In genomic region chr6:31972709-31973350, GRCh38 we compare ENCODE assay signal across 6 cellular contexts. TPM values are rescaled to one million over a fixed set of nuclear protein-coding genes. Genes with fewer than 3 reads are reported as not detected.
DNase-seq lines count a peak whose midpoint lies in the region; ATAC-seq, FAIRE-seq and TF ChIP-seq lines count a peak whose summit lies in the region.

No MANE protein-coding gene starts in this region.

- DNase-seq in CD1c-positive myeloid dendritic cell (ENCODE audit: extremely low spot score) = peak; percentile 11
- peak; percentile 42 for DNase-seq in RPMI7951 (ENCODE audit: low read depth)
- peak; percentile 42 to 53 for DNase-seq in frontal cortex (ENCODE audit: low spot score in 2 of 2)
- DNase-seq in thyroid gland = no peak
- no peak for DNase-seq in SHP77 treated with DMSO at 0.1 percent for 48 hours (lab: John Stamatoyannopoulos, UW)

- WGBS in thyroid gland, 2 donors = 13 to 14% methylated on average over 11 of the region's 19 CpGs

- no peak for ATAC-seq in HG03439 (IDR thresholded peaks at IDR 0.05; ENCODE audit: unreplicated experiment)

- TF ChIP-seq POLR2A in thyroid gland (IDR thresholded peaks at IDR 0.05) = no peak

- peaks cover 22 to 23% of the 10 kb centered on the region in 2 donors for H3K36me3 ChIP-seq in thyroid gland

- no peaks in the 10 kb centered on the region for H3K9me3 ChIP-seq in thyroid gland

- no peak for FAIRE-seq in frontal cortex (lab: Jason Lieb, UNC)

- H3K27me3 ChIP-seq in thyroid gland = no peaks in the 10 kb centered on the region

- H3K27ac ChIP-seq in thyroid gland = peak overlapping the region; percentile 93 to 97 (median 97)

- intact Hi-C loops in thyroid gland (cut with DNase I) = no loop called here

- peaks cover 12 to 18% of the 10 kb centered on the region in 2 donors for H3K4me1 ChIP-seq in thyroid gland

- TF ChIP-seq CTCF in thyroid gland (IDR thresholded peaks at IDR 0.05) = no peak

- H3K4me3 ChIP-seq in thyroid gland (replicated peaks in 1 of 3) = peak overlapping the region; percentile 38 to 91 (median 87)

RNA-seq across cellular contexts. Expression of gene DXO, which starts 0.9 kb away (rescaled TPM):
- 21.0 and 27.8 TPM in 2 replicates for total RNA-seq in RPMI7951 (2014; rRNA removed; shearing (Covaris generic))
- 7.3 TPM for total RNA-seq in frontal cortex
- total RNA-seq in thyroid gland = 10 to 100 TPM; 21.3 to 36.4 (median 33.9) TPM

RNA-seq across cellular contexts. Expression of gene C4A, which starts 9.0 kb away (rescaled TPM):
- total RNA-seq in RPMI7951 (2014; rRNA removed; shearing (Covaris generic)) = 0.96 and 1.3 TPM in 2 replicates
- total RNA-seq in frontal cortex (10.6 TPM), thyroid gland (100 to 1,000 TPM; 181 to 401 (median 227) TPM)

RNA-seq across cellular contexts. Expression of gene SKIC2, which starts 13.9 kb away (rescaled TPM):
- total RNA-seq in RPMI7951 (2014; rRNA removed; shearing (Covaris generic)) = 30.4 and 36.5 TPM in 2 replicates
- total RNA-seq in frontal cortex = 30.2 TPM
- 10 to 100 TPM; 35.1 to 47.1 (median 39.4) TPM for total RNA-seq in thyroid gland

RNA-seq across cellular contexts. Expression of gene NELFE, which starts 14.1 kb away (rescaled TPM):
- total RNA-seq in RPMI7951 (2014; rRNA removed; shearing (Covaris generic)) = 235 and 246 TPM in 2 replicates
- total RNA-seq in frontal cortex (45.7 TPM), thyroid gland (100 to 1,000 TPM in 3 of 4 donors, 10 to 100 TPM in 1; 83.2 to 114 (median 106) TPM)

RNA-seq across cellular contexts. Expression of gene CFB, which starts 26.9 kb away (rescaled TPM):
- 0.72 and 1.8 TPM in 2 replicates for total RNA-seq in RPMI7951 (2014; rRNA removed; shearing (Covaris generic))
- total RNA-seq in frontal cortex (0.82 TPM), thyroid gland (10 to 100 TPM; 10.5 to 36.7 (median 16.4) TPM)

Comparison
In these comparisons a context has a peak if more than half of its experiments do, and no peak if none do; other contexts are left out.
1. DNase-seq: peak in CD1c-positive myeloid dendritic cell (single experiment), RPMI7951 (single experiment) and frontal cortex (2 of 2); none in thyroid gland (0 of 2) and SHP77 treated with DMSO at 0.1 percent for 48 hours (single experiment).
2. RNA of gene C4A, which starts 9.0 kb away (total RNA-seq): 181 to 401 TPM in thyroid gland; 10.6 TPM in frontal cortex (single experiment) and 0.96 to 1.3 TPM in RPMI7951; every median in the first group is over 10 times any median in the second.